ENCODE assay signal across 39 cellular contexts in the genomic region with DNA sequence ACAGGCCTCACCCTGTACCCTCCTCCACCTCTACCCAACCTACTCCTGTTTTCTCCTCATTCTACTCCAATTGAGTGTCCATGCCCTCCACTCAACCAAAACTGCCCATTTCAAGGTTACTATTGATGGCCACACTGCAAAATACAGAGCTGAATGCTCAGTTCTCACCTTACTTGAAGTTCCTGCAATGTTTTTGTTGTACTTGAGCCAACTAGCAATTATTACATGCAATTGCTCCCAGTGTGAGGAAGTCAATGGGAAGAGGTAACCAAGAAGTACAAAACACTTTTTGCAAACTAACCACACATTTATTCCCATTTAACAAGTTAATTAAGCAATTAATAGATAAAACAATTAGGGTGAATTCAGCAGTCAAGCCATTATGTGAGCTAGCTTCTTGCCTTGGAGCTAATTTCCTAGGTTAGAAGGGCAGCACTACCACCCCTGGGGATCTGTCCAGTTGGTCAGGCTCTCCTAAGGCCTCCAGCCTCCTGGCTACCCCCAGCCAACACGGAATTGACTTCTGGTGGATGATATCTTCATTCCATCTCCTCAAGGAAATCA. TPM values are rescaled to one million over a fixed set of nuclear protein-coding genes. Genes with fewer than 3 reads are reported as not detected.
"Had no signal": no experiment of that assay in that cellular context is flagged by ENCODE, and none has a peak within 500 bp of the region (broad histone marks: within the 10 kb centered on the region; RNA-seq: fewer than 3 reads in every experiment).

No MANE protein-coding gene starts in this region.

- DNase-seq: Karpas-422, Kasumi-1, MG63, MM.1S, MV-4-11, NCI-H1048, NCI-H1092, NCI-H1092 treated with DMSO at 0.1 percent for 48 hours, NCI-H1417, NCI-H1417 treated with DMSO at 0.1 percent for 48 hours, NCI-H1436, NCI-H1436 treated with DMSO at 0.1 percent for 48 hours, NCI-H146, NCI-H1694, NCI-H1694 treated with DMSO at 0.1 percent for 48 hours, NCI-H187, NCI-H187 treated with DMSO at 0.1 percent for 48 hours, NCI-H1930, NCI-H2029, NCI-H2029 treated with DMSO at 0.1 percent for 48 hours, NCI-H2081, NCI-H2081 treated with DMSO at 0.1 percent for 48 hours, NCI-H2107, NCI-H2171, NCI-H2171 treated with DMSO at 0.1 percent for 48 hours, NCI-H2227 treated with DMSO at 0.1 percent for 48 hours, NCI-H226, NCI-H345, NCI-H446, NCI-H446 treated with DMSO at 0.1 percent for 48 hours, NCI-H510A, NCI-H510A treated with DMSO at 0.1 percent for 48 hours, NCI-H524, NCI-H524 treated with DMSO at 0.1 percent for 48 hours, NCI-H526 had no signal

- H3K36me3 ChIP-seq: MG63 had no signal

- H3K4me3 ChIP-seq: MG63 had no signal

- H3K9me3 ChIP-seq: MG63 had no signal

RNA-seq across cellular contexts. Expression of gene GGTLC1, which starts 52.4 kb away (rescaled TPM):
- total RNA-seq: LHCN-M2, M059J, MCF 10A, NCI-H460 had no signal
